ENCODE assay signal across 17 cellular contexts in the genomic region with DNA sequence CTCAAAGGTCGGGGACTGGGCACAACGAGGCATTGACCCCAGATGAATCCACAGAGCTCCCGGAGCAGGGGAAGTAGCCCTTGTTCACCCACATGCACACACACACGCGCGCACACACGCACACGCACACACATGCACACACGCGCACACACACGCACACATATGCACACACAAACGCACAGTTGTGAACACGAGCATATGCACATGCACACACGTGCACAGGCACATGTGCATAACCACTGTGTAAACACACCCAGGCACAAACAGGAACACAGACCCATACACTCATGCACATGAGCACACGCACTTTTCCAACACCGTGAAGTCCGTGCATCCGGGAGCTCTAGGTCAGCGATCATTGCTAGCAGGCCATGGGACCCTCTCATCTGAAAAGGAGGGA.
A peak's percentile ranks its signal among the peaks of the same experiment; 100 is the strongest.
DNase-seq lines count a peak whose midpoint lies in the region; ATAC-seq, FAIRE-seq and TF ChIP-seq lines count a peak whose summit lies in the region.
"Had no signal": no experiment of that assay in that cellular context is flagged by ENCODE, and none has a peak within 500 bp of the region (broad histone marks: within the 10 kb centered on the region; RNA-seq: fewer than 3 reads in every experiment).

No MANE protein-coding gene starts in this region.

- TF ChIP-seq POLR2A in GM12878 (IDR thresholded peaks at IDR 0.05; ENCODE audit: low read depth, low read length), result no peak

- peak overlapping the region; percentile 70 for H3K18ac ChIP-seq in neuronal stem cell (ENCODE audit: low read length)

- peak overlapping the region; percentile 86 for H3K23ac ChIP-seq in neuronal stem cell (ENCODE audit: low read depth, low read length, poor library complexity)

- ATAC-seq in left ventricle myocardium superior (no peak), GM12878 (no peak)
- ATAC-seq: CD8-positive, alpha-beta T cell; HCT116 had no signal

- H2BK12ac ChIP-seq in neuronal stem cell (ENCODE audit: low read length), result no peak overlapping the region

- no peak for TF ChIP-seq RAD21 in GM12878 (IDR thresholded peaks at IDR 0.05; ENCODE audit: insufficient read depth, low read depth, low read length)

- no peak overlapping the region for H2AK5ac ChIP-seq in neuronal stem cell (ENCODE audit: low read depth, low read length)

- H3K36me3 ChIP-seq in GM12878 (ENCODE audit: control insufficient read depth in 2 of 2, insufficient read depth in 2 of 2, low read length in 1 of 2), result no peaks in the 10 kb centered on the region
- peaks cover 0 to 2% of the 10 kb centered on the region in 2 donors for H3K36me3 ChIP-seq in neuronal stem cell (replicated peaks in 1 of 2; ENCODE audit: control insufficient read depth in 2 of 2, insufficient read depth in 2 of 2, low read length in 2 of 2)
- H3K36me3 ChIP-seq: BLaER1 treated with 17β-estradiol and CSF1 and Interleukin-3, amounts not matched to agents 10 nM and 100 nM had no signal

- CTCF ChIA-PET in GM12878 (lab: Yijun Ruan, JAX), result no interaction called here

- peak overlapping the region; percentile 90 for H4K91ac ChIP-seq in neuronal stem cell (ENCODE audit: low read depth, low read length, poor library complexity)

- no peak for FAIRE-seq in GM12878 (lab: Jason Lieb, UNC)
- FAIRE-seq: GM12892, GM18507 had no signal

- intact Hi-C loops in left ventricle myocardium superior (cut with micrococcal nuclease), result no loop called here
- intact Hi-C loops in cardiac septum (cut with DNase I), result no loop called here
- intact Hi-C loops in GM12878 (cut with micrococcal nuclease; ENCODE audit: unreplicated experiment), result no loop called here

- H3K4me2 ChIP-seq in GM12878 (ENCODE audit: control insufficient read depth, insufficient read depth) (no peak overlapping the region), neuronal stem cell (ENCODE audit: insufficient read depth, low read length, poor library complexity, severe bottlenecking) (no peak overlapping the region)
- H3K4me2 ChIP-seq: BLaER1 treated with 17β-estradiol and CSF1 and Interleukin-3, amounts not matched to agents 10 nM and 100 nM had no signal

- H3K27me3 ChIP-seq in GM12878 (replicated peaks in 1 of 2; ENCODE audit: control insufficient read depth in 2 of 2, insufficient read depth in 2 of 2, low read length in 1 of 2) (no peaks in the 10 kb centered on the region), neuronal stem cell (ENCODE audit: control insufficient read depth in 3 of 3, insufficient read depth in 3 of 3, low read depth in 1 of 3, low read length in 3 of 3) (peaks cover 0 to 89% (median 4%) of the 10 kb centered on the region in 3 experiments)

- peak overlapping the region; percentile 58 for H2BK5ac ChIP-seq in neuronal stem cell (ENCODE audit: low read length)

- H3K4me3 ChIP-seq in GM12878, result no peak overlapping the region
- H3K4me3 ChIP-seq in neuronal stem cell (ENCODE audit: low read length in 2 of 2), result peak overlapping the region in 1 of 2 donors; percentile 60
- H3K4me3 ChIP-seq: BLaER1 treated with 17β-estradiol and CSF1 and Interleukin-3, amounts not matched to agents 10 nM and 100 nM had no signal

- POLR2A ChIA-PET in GM12878 (lab: Charles Lee), result no interaction called here

- H3K9me3 ChIP-seq in GM12878 (replicated peaks; ENCODE audit: control insufficient read depth, insufficient read depth, low read length) (no peaks in the 10 kb centered on the region), neuronal stem cell (replicated peaks in 1 of 2; ENCODE audit: control insufficient read depth in 2 of 2, insufficient read depth in 1 of 2, low read depth in 1 of 2, low read length in 2 of 2) (peaks cover 0 to 2% of the 10 kb centered on the region in 2 donors)
- H3K9me3 ChIP-seq: BLaER1 treated with 17β-estradiol and CSF1 and Interleukin-3, amounts not matched to agents 10 nM and 100 nM had no signal

- SMC1A ChIA-PET in GM12878 (lab: Charles Lee; ENCODE audit: uncharacterized antibody, unreplicated experiment), result no interaction called here

- peak overlapping the region; percentile 24 for H2BK120ac ChIP-seq in neuronal stem cell (ENCODE audit: low read depth, low read length)

- 58% methylated on average over 16 of the region's 19 CpGs for WGBS in GM12878 (ENCODE audit: insufficient coverage, insufficient replicate concordance, low lambda C conversion rate, missing lambda C conversion rate)
- no CpG with 5 or more reads among the region's 19 CpGs for WGBS in neuronal stem cell (ENCODE audit: extremely low coverage in 2 of 2, insufficient read length in 2 of 2, insufficient replicate concordance in 1 of 2), 2 donors

- no peaks in the 10 kb centered on the region for H3K79me2 ChIP-seq in GM12878 (ENCODE audit: control insufficient read depth, insufficient read depth, low read length)

- peaks cover 7% of the 10 kb centered on the region for H3K79me1 ChIP-seq in neuronal stem cell (ENCODE audit: low read depth, low read length)

- peak; percentile 15 for DNase-seq in left ventricle myocardium superior
- DNase-seq in cardiac septum (ENCODE audit: low spot score), result no peak
- DNase-seq in GM12878 (ENCODE audit: low read depth, low spot score), result no peak
- no peak for DNase-seq in neuronal stem cell (ENCODE audit: low spot score)
- no peak for DNase-seq in KBM-7
- no peak for DNase-seq in retina
- DNase-seq: DMS 273 treated with DMSO at 0.1 percent for 48 hours, DMS53, DND-41, EL, GOT3, H7 had no signal

- RAD21 ChIA-PET in GM12878 (lab: Charles Lee; ENCODE audit: unreplicated experiment), result no interaction called here

- no peak overlapping the region for H2BK15ac ChIP-seq in neuronal stem cell (ENCODE audit: low read length)

- H3K14ac ChIP-seq in neuronal stem cell (ENCODE audit: low read length), result peak overlapping the region; percentile 94

- no peak for TF ChIP-seq EP300 in GM12878 (IDR thresholded peaks at IDR 0.05; ENCODE audit: borderline replicate concordance in 1 of 2, control insufficient read depth in 1 of 2, low read depth in 2 of 2, low read length in 2 of 2)

- in situ Hi-C loops in GM12878 (cut with MboI) (no loop called here), KBM-7 (cut with MboI; ENCODE audit: low pct_unique_long_range_greater_than_20kb, low sequenced_read_pairs) (no loop called here)

- H2AFZ ChIP-seq in GM12878 (ENCODE audit: control insufficient read depth, low read depth, low read length) (no peak overlapping the region), neuronal stem cell (ENCODE audit: low read length) (no peak overlapping the region)

- peak overlapping the region; percentile 86 for H3K4ac ChIP-seq in neuronal stem cell (ENCODE audit: low read length)

- H3K4me1 ChIP-seq in GM12878 (ENCODE audit: control insufficient read depth, insufficient read depth, low read length) (no peaks in the 10 kb centered on the region), neuronal stem cell (ENCODE audit: control insufficient read depth in 2 of 2, insufficient read depth in 1 of 2, low read depth in 1 of 2, low read length in 2 of 2) (peaks cover 0 to 9% of the 10 kb centered on the region in 2 donors)

- BruUV-seq in GM12878 (replicated peaks; lab: Mats Ljungman, UMichigan), result no TSS peak

- no peak overlapping the region for H3K27ac ChIP-seq in GM12878 (ENCODE audit: control insufficient read depth, insufficient read depth)
- H3K27ac ChIP-seq in neuronal stem cell (replicated peaks; ENCODE audit: low read length), result no peak overlapping the region
- H3K27ac ChIP-seq: BLaER1 treated with 17β-estradiol and CSF1 and Interleukin-3, amounts not matched to agents 10 nM and 100 nM had no signal

- H4K8ac ChIP-seq in neuronal stem cell (ENCODE audit: low read depth, low read length), result no peak overlapping the region

- H3K9ac ChIP-seq in GM12878 (ENCODE audit: control insufficient read depth, insufficient read depth, low read length) (no peak overlapping the region), neuronal stem cell (ENCODE audit: low read depth, low read length, poor library complexity) (peak overlapping the region; percentile 78)
- H3K9ac ChIP-seq: BLaER1 treated with 17β-estradiol and CSF1 and Interleukin-3, amounts not matched to agents 10 nM and 100 nM had no signal

- no peaks in the 10 kb centered on the region; the same call in 1 of the 2 replicates for H4K20me1 ChIP-seq in GM12878 (ENCODE audit: control insufficient read depth, insufficient read depth)

- TF ChIP-seq CTCF in GM12878 (IDR thresholded peaks at IDR 0.05 in 2 of 3, conservative IDR thresholded peaks at IDR 0.05 in 1 of 3; ENCODE audit: control insufficient read depth in 2 of 3, extremely low read depth in 1 of 3, insufficient read depth in 1 of 3, low read depth in 3 of 3, low read length in 3 of 3), result no peak

TF ChIP-seq in GM12878, 131 proteins besides CTCF, POLR2A, EP300 and RAD21:
- peak; percentile 78; the same call in 1 of the 2 replicates for TF ChIP-seq TCF3 (IDR thresholded peaks at IDR 0.05; ENCODE audit: borderline replicate concordance, insufficient read depth, low read depth, low read length)
- TF ChIP-seq, protein P1, sequence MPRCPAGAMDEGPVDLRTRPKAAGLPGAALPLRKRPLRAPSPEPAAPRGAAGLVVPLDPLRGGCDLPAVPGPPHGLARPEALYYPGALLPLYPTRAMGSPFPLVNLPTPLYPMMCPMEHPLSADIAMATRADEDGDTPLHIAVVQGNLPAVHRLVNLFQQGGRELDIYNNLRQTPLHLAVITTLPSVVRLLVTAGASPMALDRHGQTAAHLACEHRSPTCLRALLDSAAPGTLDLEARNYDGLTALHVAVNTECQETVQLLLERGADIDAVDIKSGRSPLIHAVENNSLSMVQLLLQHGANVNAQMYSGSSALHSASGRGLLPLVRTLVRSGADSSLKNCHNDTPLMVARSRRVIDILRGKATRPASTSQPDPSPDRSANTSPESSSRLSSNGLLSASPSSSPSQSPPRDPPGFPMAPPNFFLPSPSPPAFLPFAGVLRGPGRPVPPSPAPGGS (IDR thresholded peaks at IDR 0.05; ENCODE audit: borderline replicate concordance, insufficient read depth, low read depth, low read length, poor library complexity, severe bottlenecking), result peak; percentile 93
- TF ChIP-seq ZNF207 (IDR thresholded peaks at IDR 0.05; ENCODE audit: borderline replicate concordance), result no peak
TF ChIP-seq in GM12878: peak in this region for 2.
